Comparison of ENCODE assay signal across 14 cellular contexts in the genomic region with DNA sequence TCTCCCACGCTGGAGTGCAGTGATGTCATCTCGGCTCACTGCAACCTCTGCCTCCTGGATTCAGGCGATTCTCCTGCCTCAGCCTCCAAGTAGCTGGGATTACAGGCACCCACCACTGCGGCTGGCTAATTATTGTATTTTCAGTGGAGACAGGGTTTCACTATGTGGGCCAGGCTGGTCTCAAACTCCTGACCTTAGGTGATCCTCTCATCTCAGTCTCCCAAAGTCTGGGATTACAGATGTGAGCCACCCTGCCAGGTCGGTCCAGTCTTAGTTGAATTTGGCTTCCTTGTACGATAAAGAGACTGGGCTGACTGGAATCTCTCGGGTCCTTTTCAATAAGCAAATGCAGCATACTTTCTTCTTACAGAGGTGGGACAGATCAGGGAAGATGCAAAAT.
DNase-seq lines count a peak whose midpoint lies in the region; ATAC-seq, FAIRE-seq and TF ChIP-seq lines count a peak whose summit lies in the region.
"Had no signal": no experiment of that assay in that cellular context is flagged by ENCODE, and none has a peak within 500 bp of the region (broad histone marks: within the 10 kb centered on the region; RNA-seq: fewer than 3 reads in every experiment).

No MANE protein-coding gene starts in this region.

- ATAC-seq in activated CD8-positive, alpha-beta memory T cell treated with anti-CD3 and anti-CD28 coated beads, Interleukin-2, amount 10 ng/mL, durations not matched to agents 7 days and 5 days, result no peak
- ATAC-seq in T-helper 17 cell, result no peak
- no peak for ATAC-seq in stimulated activated memory B cell treated with anti-CD40 and anti-IgM and Interleukin-4, amounts not matched to agents 10 μg/mL and 1 μg/mL and 100 μg/mL, for 72 hours
- ATAC-seq in GM21529 (IDR thresholded peaks at IDR 0.05; ENCODE audit: unreplicated experiment), result no peak

- H3K4me1 Mint-ChIP-seq in activated CD8-positive, alpha-beta memory T cell treated with anti-CD3 and anti-CD28 coated beads, Interleukin-2, amount 10 ng/mL, durations not matched to agents 7 days and 5 days, result peaks cover 48% of the 10 kb centered on the region
- peaks cover 53% of the 10 kb centered on the region for H3K4me1 Mint-ChIP-seq in T-helper 17 cell
- H3K4me1 Mint-ChIP-seq in stimulated activated memory B cell treated with anti-CD40 and anti-IgM and Interleukin-4, amounts not matched to agents 10 μg/mL and 1 μg/mL and 100 μg/mL, for 72 hours, result peaks cover 63% of the 10 kb centered on the region

- peak overlapping the region; percentile 27 for H3K27ac Mint-ChIP-seq in activated CD8-positive, alpha-beta memory T cell treated with anti-CD3 and anti-CD28 coated beads, Interleukin-2, amount 10 ng/mL, durations not matched to agents 7 days and 5 days
- H3K27ac Mint-ChIP-seq in T-helper 17 cell, result peak overlapping the region; percentile 99
- peak overlapping the region; percentile 98 for H3K27ac Mint-ChIP-seq in stimulated activated memory B cell treated with anti-CD40 and anti-IgM and Interleukin-4, amounts not matched to agents 10 μg/mL and 1 μg/mL and 100 μg/mL, for 72 hours

- CTCF ChIA-PET in activated CD8-positive, alpha-beta memory T cell treated with anti-CD3 and anti-CD28 coated beads, Interleukin-2, amount 10 ng/mL, durations not matched to agents 7 days and 5 days (lab: Charles Lee), result interaction anchor here (1.0 to 3.0 kb wide), 3 partner anchors 9 to 50 kb away, joined by 3 to 10 read pairs (median 4); no protein-coding TSS in a partner anchor

- no peaks in the 10 kb centered on the region for H3K9me3 Mint-ChIP-seq in activated CD8-positive, alpha-beta memory T cell treated with anti-CD3 and anti-CD28 coated beads, Interleukin-2, amount 10 ng/mL, durations not matched to agents 7 days and 5 days (ENCODE audit: low read depth)
- no peaks in the 10 kb centered on the region for H3K9me3 Mint-ChIP-seq in stimulated activated memory B cell treated with anti-CD40 and anti-IgM and Interleukin-4, amounts not matched to agents 10 μg/mL and 1 μg/mL and 100 μg/mL, for 72 hours

- no peak for DNase-seq in activated CD8-positive, alpha-beta memory T cell treated with anti-CD3 and anti-CD28 coated beads, Interleukin-2, amount 10 ng/mL, durations not matched to agents 7 days and 5 days
- no peak for DNase-seq in activated CD8-positive, alpha-beta memory T cell treated with anti-CD3 and anti-CD28 coated beads, Interleukin-2, amount 50 U/mL, for 48 hours
- DNase-seq in T-helper 17 cell (no peak), fibroblast of mammary gland (ENCODE audit: low read depth) (peak; percentile 29), AG08396 (ENCODE audit: low spot score) (no peak), D721Med (ENCODE audit: insufficient read length, low spot score) (no peak)
- DNase-seq: activated gamma-delta T cell treated with Interleukin-2 at 50 U/mL for 16 hours, NCI-H446 treated with DMSO at 0.1 percent for 48 hours, sigmoid colon had no signal

- H3K4me3 Mint-ChIP-seq in activated CD8-positive, alpha-beta memory T cell treated with anti-CD3 and anti-CD28 coated beads, Interleukin-2, amount 10 ng/mL, durations not matched to agents 7 days and 5 days, result no peak overlapping the region
- H3K4me3 Mint-ChIP-seq in T-helper 17 cell, result peak overlapping the region; percentile 53
- no peak overlapping the region for H3K4me3 Mint-ChIP-seq in stimulated activated memory B cell treated with anti-CD40 and anti-IgM and Interleukin-4, amounts not matched to agents 10 μg/mL and 1 μg/mL and 100 μg/mL, for 72 hours

- no peak overlapping the region for H3K4me3 ChIP-seq in fibroblast of mammary gland (ENCODE audit: control insufficient read depth, low read depth, low read length)
- H3K4me3 ChIP-seq: sigmoid colon, suprapubic skin had no signal

- no peaks in the 10 kb centered on the region for H3K36me3 Mint-ChIP-seq in activated CD8-positive, alpha-beta memory T cell treated with anti-CD3 and anti-CD28 coated beads, Interleukin-2, amount 10 ng/mL, durations not matched to agents 7 days and 5 days
- H3K36me3 Mint-ChIP-seq in T-helper 17 cell (ENCODE audit: low read depth), result no peaks in the 10 kb centered on the region
- peaks cover 1% of the 10 kb centered on the region for H3K36me3 Mint-ChIP-seq in stimulated activated memory B cell treated with anti-CD40 and anti-IgM and Interleukin-4, amounts not matched to agents 10 μg/mL and 1 μg/mL and 100 μg/mL, for 72 hours

- TF ChIP-seq CTCF in fibroblast of mammary gland (conservative IDR thresholded peaks at IDR 0.05; ENCODE audit: control insufficient read depth, insufficient read depth, low read depth, low read length) (no peak), D721Med (IDR thresholded peaks at IDR 0.05; ENCODE audit: insufficient read depth, missing control alignments) (no peak)

- no peaks in the 10 kb centered on the region for H3K9me3 ChIP-seq in T-helper 17 cell (ENCODE audit: control insufficient read depth, low read length, poor library complexity, severe bottlenecking)
- H3K9me3 ChIP-seq: sigmoid colon, suprapubic skin had no signal

- FAIRE-seq in D721Med (lab: Jason Lieb, UNC), result no peak
- FAIRE-seq: A204.1, bronchial epithelial cell had no signal

- H3K27me3 Mint-ChIP-seq in activated CD8-positive, alpha-beta memory T cell treated with anti-CD3 and anti-CD28 coated beads, Interleukin-2, amount 10 ng/mL, durations not matched to agents 7 days and 5 days, result no peaks in the 10 kb centered on the region
- H3K27me3 Mint-ChIP-seq in T-helper 17 cell, result no peaks in the 10 kb centered on the region
- H3K27me3 Mint-ChIP-seq in stimulated activated memory B cell treated with anti-CD40 and anti-IgM and Interleukin-4, amounts not matched to agents 10 μg/mL and 1 μg/mL and 100 μg/mL, for 72 hours, result no peaks in the 10 kb centered on the region

Comparison
In these comparisons a context has a peak if more than half of its experiments do, and no peak if none do; other contexts are left out.
1. H3K27ac Mint-ChIP-seq: peak in every context shown above with its lines; median percentile 99 in T-helper 17 cell; 98 in stimulated activated memory B cell treated with anti-CD40 and anti-IgM and Interleukin-4, amounts not matched to agents 10 μg/mL and 1 μg/mL and 100 μg/mL, for 72 hours; 27 in activated CD8-positive, alpha-beta memory T cell treated with anti-CD3 and anti-CD28 coated beads, Interleukin-2, amount 10 ng/mL, durations not matched to agents 7 days and 5 days.